Comparison of ENCODE assay signal across 29 cellular contexts in the genomic region with DNA sequence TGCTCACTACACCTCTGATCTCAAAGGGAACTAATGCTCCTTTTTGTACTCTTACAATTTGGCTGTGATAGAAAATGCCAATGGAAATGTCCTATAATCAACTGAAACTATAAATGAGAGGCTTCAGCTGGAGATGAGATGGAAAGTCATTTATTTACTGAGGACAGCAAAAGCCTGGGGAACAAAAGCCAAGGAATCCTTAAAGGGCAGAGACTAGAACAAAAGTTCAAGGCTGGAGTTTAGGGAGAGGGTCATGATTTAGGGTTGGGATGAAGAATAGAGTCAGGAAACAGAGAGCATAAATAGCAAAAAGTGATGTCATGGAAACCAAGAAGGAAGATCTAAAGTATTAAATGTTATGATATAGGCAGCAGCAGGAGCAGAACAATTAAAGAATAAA.
"Had no signal": no experiment of that assay in that cellular context is flagged by ENCODE, and none has a peak within 500 bp of the region (broad histone marks: within the 10 kb centered on the region; RNA-seq: fewer than 3 reads in every experiment).

No MANE protein-coding gene starts in this region.

- H3K36me3 ChIP-seq: stomach, suprapubic skin, thoracic aorta, thyroid gland, tibial artery, tibial nerve, transverse colon, upper lobe of left lung, upper lobe of right lung, uterus, vagina had no signal

- H3K27ac ChIP-seq: stomach, suprapubic skin, testis, thyroid gland, tibial nerve, upper lobe of left lung, upper lobe of right lung, vagina had no signal

- H3K27ac Mint-ChIP-seq: stimulated activated effector memory CD8-positive, alpha-beta T cell treated with anti-CD3 and anti-CD28 coated beads, Interleukin-12 subunit alpha, Interleukin-12 subunit beta, amount 100 ng/mL, for 72 hours; stimulated activated memory B cell treated with anti-CD40 and anti-IgM and Interleukin-4, amounts not matched to agents 10 μg/mL and 1 μg/mL and 100 μg/mL, for 72 hours; stimulated activated naive B cell treated with anti-CD40 and anti-IgM and Interleukin-4, amounts not matched to agents 10 μg/mL and 1 μg/mL and 100 μg/mL, for 72 hours; stimulated activated naive CD8-positive, alpha-beta T cell treated with anti-CD3 and anti-CD28 coated beads, Interleukin-15, amount 100 ng/mL, for 72 hours; stimulated activated naive CD8-positive, alpha-beta T cell treated with anti-CD3 and anti-CD28 coated beads, Interleukin-15, Interleukin-2, amounts not matched to agents 100 ng/mL and 50 ng/mL, for 24 hours; type B pancreatic cell had no signal

- H3K4me3 ChIP-seq: stomach, suprapubic skin, testis, thoracic aorta, thyroid gland, tibial artery, tibial nerve, transverse colon, upper lobe of left lung, upper lobe of right lung, uterus, vagina had no signal

- H3K9me3 Mint-ChIP-seq: stimulated activated memory B cell treated with anti-CD40 and anti-IgM and Interleukin-4, amounts not matched to agents 10 μg/mL and 1 μg/mL and 100 μg/mL, for 72 hours; stimulated activated naive CD8-positive, alpha-beta T cell treated with anti-CD3 and anti-CD28 coated beads, Interleukin-15, amount 100 ng/mL, for 72 hours; type B pancreatic cell had no signal

- H3K27me3 ChIP-seq: stomach, suprapubic skin, testis, thyroid gland, tibial artery, tibial nerve, transverse colon, upper lobe of left lung, upper lobe of right lung, uterus, vagina had no signal

- DNase-seq: stimulated activated CD4-positive, alpha-beta T cell treated with anti-CD3 and anti-CD28 coated beads, Interleukin-2, amount 100 ng/mL, for 48 hours; stimulated activated CD4-positive, alpha-beta T cell treated with anti-CD3 and anti-CD28 coated beads, Interleukin-4, amount 100 ng/mL, for 1 hour; stimulated activated CD4-positive, alpha-beta T cell treated with anti-CD3 and anti-CD28 coated beads, Interleukin-4, amount 100 ng/mL, for 24 hours; stimulated activated CD4-positive, alpha-beta T cell treated with anti-CD3 and anti-CD28 coated beads, Interleukin-4, amount 100 ng/mL, for 4 hours; stimulated activated CD8-positive, alpha-beta memory T cell treated with anti-CD3 and anti-CD28 coated beads, Interleukin-4, amount 100 ng/mL, for 48 hours; stimulated activated naive B cell treated with anti-CD40 and anti-IgM and Interleukin-4, amounts not matched to agents 10 μg/mL and 1 μg/mL and 100 μg/mL, for 72 hours; stimulated activated naive CD4-positive, alpha-beta T cell; stimulated activated naive CD4-positive, alpha-beta T cell treated with Interleukin-2 at 50 U/mL for 16 hours; stimulated activated naive CD8-positive, alpha-beta T cell treated with anti-CD3 and anti-CD28 coated beads, Interleukin-15, amount 100 ng/mL, for 72 hours; stimulated activated naive CD8-positive, alpha-beta T cell treated with anti-CD3 and anti-CD28 coated beads, Interleukin-15, Interleukin-2, amounts not matched to agents 100 U/mL and 50 U/mL, for 24 hours; stomach; substantia nigra; testis; thyroid gland; tibial artery; transverse colon; trophoblast cell; upper lobe of left lung; upper lobe of right lung; uterus had no signal

- H3K4me1 ChIP-seq: suprapubic skin, testis, thyroid gland, tibial nerve, transverse colon, upper lobe of left lung, upper lobe of right lung, uterus, vagina had no signal

- ATAC-seq: stimulated activated effector memory CD8-positive, alpha-beta T cell treated with anti-CD3 and anti-CD28 coated beads, Interleukin-12 subunit alpha, Interleukin-12 subunit beta, amount 100 ng/mL, for 72 hours; stimulated activated memory B cell treated with anti-CD40 and anti-IgM and Interleukin-4, amounts not matched to agents 10 μg/mL and 1 μg/mL and 100 μg/mL, for 72 hours; stimulated activated naive B cell treated with anti-CD40 and anti-IgM and Interleukin-4, amounts not matched to agents 10 μg/mL and 1 μg/mL and 100 μg/mL, for 72 hours; stimulated activated naive CD8-positive, alpha-beta T cell treated with anti-CD3 and anti-CD28 coated beads, Interleukin-15, amount 100 ng/mL, for 72 hours; stimulated activated naive CD8-positive, alpha-beta T cell treated with anti-CD3 and anti-CD28 coated beads, Interleukin-15, Interleukin-2, amounts not matched to agents 100 U/mL and 50 U/mL, for 24 hours; upper lobe of right lung had no signal

- H3K4me1 Mint-ChIP-seq: stimulated activated effector memory CD8-positive, alpha-beta T cell treated with anti-CD3 and anti-CD28 coated beads, Interleukin-12 subunit alpha, Interleukin-12 subunit beta, amount 100 ng/mL, for 72 hours; stimulated activated memory B cell treated with anti-CD40 and anti-IgM and Interleukin-4, amounts not matched to agents 10 μg/mL and 1 μg/mL and 100 μg/mL, for 72 hours; stimulated activated naive B cell treated with anti-CD40 and anti-IgM and Interleukin-4, amounts not matched to agents 10 μg/mL and 1 μg/mL and 100 μg/mL, for 72 hours; stimulated activated naive CD8-positive, alpha-beta T cell treated with anti-CD3 and anti-CD28 coated beads, Interleukin-15, amount 100 ng/mL, for 72 hours had no signal

- FAIRE-seq: urothelium cell line had no signal

- H3K36me3 Mint-ChIP-seq: stimulated activated effector memory CD8-positive, alpha-beta T cell treated with anti-CD3 and anti-CD28 coated beads, Interleukin-12 subunit alpha, Interleukin-12 subunit beta, amount 100 ng/mL, for 72 hours; stimulated activated memory B cell treated with anti-CD40 and anti-IgM and Interleukin-4, amounts not matched to agents 10 μg/mL and 1 μg/mL and 100 μg/mL, for 72 hours; stimulated activated naive B cell treated with anti-CD40 and anti-IgM and Interleukin-4, amounts not matched to agents 10 μg/mL and 1 μg/mL and 100 μg/mL, for 72 hours; type B pancreatic cell had no signal

- H3K27me3 Mint-ChIP-seq: stimulated activated memory B cell treated with anti-CD40 and anti-IgM and Interleukin-4, amounts not matched to agents 10 μg/mL and 1 μg/mL and 100 μg/mL, for 72 hours; stimulated activated naive B cell treated with anti-CD40 and anti-IgM and Interleukin-4, amounts not matched to agents 10 μg/mL and 1 μg/mL and 100 μg/mL, for 72 hours; stimulated activated naive CD8-positive, alpha-beta T cell treated with anti-CD3 and anti-CD28 coated beads, Interleukin-15, amount 100 ng/mL, for 72 hours had no signal

- H3K4me3 Mint-ChIP-seq: stimulated activated effector memory CD8-positive, alpha-beta T cell treated with anti-CD3 and anti-CD28 coated beads, Interleukin-12 subunit alpha, Interleukin-12 subunit beta, amount 100 ng/mL, for 72 hours; stimulated activated memory B cell treated with anti-CD40 and anti-IgM and Interleukin-4, amounts not matched to agents 10 μg/mL and 1 μg/mL and 100 μg/mL, for 72 hours; stimulated activated naive B cell treated with anti-CD40 and anti-IgM and Interleukin-4, amounts not matched to agents 10 μg/mL and 1 μg/mL and 100 μg/mL, for 72 hours; stimulated activated naive CD8-positive, alpha-beta T cell treated with anti-CD3 and anti-CD28 coated beads, Interleukin-15, amount 100 ng/mL, for 72 hours; stimulated activated naive CD8-positive, alpha-beta T cell treated with anti-CD3 and anti-CD28 coated beads, Interleukin-15, Interleukin-2, amounts not matched to agents 100 ng/mL and 50 ng/mL, for 24 hours; type B pancreatic cell had no signal

- H3K9me3 ChIP-seq: stomach, suprapubic skin, testis, thoracic aorta, thyroid gland, tibial artery, tibial nerve, transverse colon, upper lobe of left lung, upper lobe of right lung, uterus, vagina had no signal
